In the genomic region with DNA sequence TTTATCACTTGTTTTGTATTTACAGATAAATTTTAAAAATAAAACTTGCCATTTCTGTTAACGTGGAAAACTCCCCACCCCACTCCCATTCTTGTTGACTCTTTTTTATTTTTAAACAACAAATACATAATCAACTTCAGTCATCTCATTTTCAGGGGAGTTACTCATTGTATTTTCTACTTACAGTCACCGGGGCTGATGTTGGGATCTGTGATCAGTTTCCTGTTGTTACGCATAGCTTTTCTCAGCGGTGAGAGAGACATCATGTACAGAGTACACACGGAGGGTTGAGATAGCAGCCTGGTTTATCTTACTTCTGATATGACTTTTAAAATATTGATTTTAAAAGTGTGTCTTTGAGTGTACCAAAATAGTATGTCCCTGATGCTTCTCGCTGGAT, we compare ENCODE assay signal across 8 cellular contexts.
DNase-seq lines count a peak whose midpoint lies in the region; ATAC-seq, FAIRE-seq and TF ChIP-seq lines count a peak whose summit lies in the region.
"Not testable (repeated sequence)": the region's sequence is repeated elsewhere in the genome, so short reads cannot be mapped to it uniquely, and the experiment has no call there.

No MANE protein-coding gene starts in this region.

- not testable (repeated sequence) for TF ChIP-seq RAD21 in A549 (conservative IDR thresholded peaks at IDR 0.05 in 1 of 2, IDR thresholded peaks at IDR 0.05 in 1 of 2)

- not testable (repeated sequence) for TF ChIP-seq POLR2A in A549 (IDR thresholded peaks at IDR 0.05; ENCODE audit: low read length)

- peak overlapping the region in 2 of 4 donors; percentile 37 to 63 for H3K4me3 Mint-ChIP-seq in IgD-negative memory B cell
- peak overlapping the region; percentile 51 for H3K4me3 Mint-ChIP-seq in activated CD8-positive, alpha-beta T cell treated with anti-CD3 and anti-CD28 coated beads for 36 hours
- H3K4me3 Mint-ChIP-seq in activated naive CD8-positive, alpha-beta T cell = peak overlapping the region; percentile 61
- peak overlapping the region; percentile 65 to 77 for H3K4me3 Mint-ChIP-seq in effector memory CD8-positive, alpha-beta T cell
- not testable (repeated sequence) for H3K4me3 Mint-ChIP-seq in stimulated activated memory B cell treated with anti-CD40 and anti-IgM and Interleukin-4, amounts not matched to agents 10 μg/mL and 1 μg/mL and 100 μg/mL, for 72 hours

- intact Hi-C loops in activated CD8-positive, alpha-beta T cell treated with anti-CD3 and anti-CD28 coated beads for 36 hours (cut with micrococcal nuclease); mucosa of descending colon (cut with DNase I, micrococcal nuclease): not testable (repeated sequence)

- peak overlapping the region; percentile 50 to 95 (median 82) for H3K27ac Mint-ChIP-seq in IgD-negative memory B cell
- peak overlapping the region; percentile 93 for H3K27ac Mint-ChIP-seq in activated CD8-positive, alpha-beta T cell treated with anti-CD3 and anti-CD28 coated beads for 36 hours
- H3K27ac Mint-ChIP-seq in activated naive CD8-positive, alpha-beta T cell = peak overlapping the region; percentile 95
- H3K27ac Mint-ChIP-seq in effector memory CD8-positive, alpha-beta T cell = peak overlapping the region; percentile 92
- peak overlapping the region; percentile 84 for H3K27ac Mint-ChIP-seq in stimulated activated memory B cell treated with anti-CD40 and anti-IgM and Interleukin-4, amounts not matched to agents 10 μg/mL and 1 μg/mL and 100 μg/mL, for 72 hours

- H3K4me1 Mint-ChIP-seq in IgD-negative memory B cell; effector memory CD8-positive, alpha-beta T cell (ENCODE audit: low read depth in 2 of 2); stimulated activated memory B cell treated with anti-CD40 and anti-IgM and Interleukin-4, amounts not matched to agents 10 μg/mL and 1 μg/mL and 100 μg/mL, for 72 hours: not testable (repeated sequence)
- peaks cover 16% of the 10 kb centered on the region for H3K4me1 Mint-ChIP-seq in activated CD8-positive, alpha-beta T cell treated with anti-CD3 and anti-CD28 coated beads for 36 hours (ENCODE audit: low read depth)
- peaks cover 14% of the 10 kb centered on the region for H3K4me1 Mint-ChIP-seq in activated naive CD8-positive, alpha-beta T cell (ENCODE audit: low read depth)

- not testable (repeated sequence) for H3K36me3 ChIP-seq in mucosa of descending colon (ENCODE audit: low read depth)

- H3K9me3 Mint-ChIP-seq in IgD-negative memory B cell; activated CD8-positive, alpha-beta T cell treated with anti-CD3 and anti-CD28 coated beads for 36 hours; activated naive CD8-positive, alpha-beta T cell (ENCODE audit: low read depth); effector memory CD8-positive, alpha-beta T cell; stimulated activated memory B cell treated with anti-CD40 and anti-IgM and Interleukin-4, amounts not matched to agents 10 μg/mL and 1 μg/mL and 100 μg/mL, for 72 hours: not testable (repeated sequence)

- not testable (repeated sequence) for ATAC-seq in A549; stimulated activated memory B cell treated with anti-CD40 and anti-IgM and Interleukin-4, amounts not matched to agents 10 μg/mL and 1 μg/mL and 100 μg/mL, for 72 hours
- ATAC-seq in SK-N-SH treated with all-trans-retinoic acid at 6 μM for 48 hours = peak; percentile 60
- ATAC-seq in activated CD8-positive, alpha-beta T cell treated with anti-CD3 and anti-CD28 coated beads for 36 hours = peak; percentile 70
- peak; percentile 69 for ATAC-seq in effector memory CD8-positive, alpha-beta T cell (replicated peaks)
- ATAC-seq in mucosa of descending colon = peak; percentile 47

- H3K4me1 ChIP-seq in A549 = peaks cover 31% of the 10 kb centered on the region
- not testable (repeated sequence) for H3K4me1 ChIP-seq in mucosa of descending colon (ENCODE audit: low read depth)

- not testable (repeated sequence) for DNase-seq in A549 (ENCODE audit: low read depth in 1 of 2, low spot score in 1 of 2); activated CD8-positive, alpha-beta T cell treated with anti-CD3 and anti-CD28 coated beads for 36 hours; effector memory CD8-positive, alpha-beta T cell; mucosa of descending colon

- not testable (repeated sequence) for TF ChIP-seq EP300 in A549 (IDR thresholded peaks at IDR 0.05)

- H3K9me3 ChIP-seq in A549, mucosa of descending colon: not testable (repeated sequence)

- peak overlapping the region; percentile 33; the same call in 1 of the 3 replicates for H3K4me2 ChIP-seq in A549

- not testable (repeated sequence) for H3K27ac ChIP-seq in A549

- WGBS in A549 (ENCODE audit: missing lambda C conversion rate) = 51% methylated on average over 5 of the region's 6 CpGs

- POLR2A ChIA-PET in A549 (lab: Yijun Ruan, JAX); activated CD8-positive, alpha-beta T cell treated with anti-CD3 and anti-CD28 coated beads for 36 hours (lab: Charles Lee): not testable (repeated sequence)

- H3K4me3 ChIP-seq in A549, mucosa of descending colon: not testable (repeated sequence)

- not testable (repeated sequence) for TF ChIP-seq CTCF in A549 (IDR thresholded peaks at IDR 0.05); activated CD8-positive, alpha-beta T cell treated with anti-CD3 and anti-CD28 coated beads for 36 hours (IDR thresholded peaks at IDR 0.05); mucosa of descending colon (IDR thresholded peaks at IDR 0.05)

- FAIRE-seq in A549 (lab: Jason Lieb, UNC) = not testable (repeated sequence)

- H3K27me3 Mint-ChIP-seq in IgD-negative memory B cell; activated CD8-positive, alpha-beta T cell treated with anti-CD3 and anti-CD28 coated beads for 36 hours; activated naive CD8-positive, alpha-beta T cell; effector memory CD8-positive, alpha-beta T cell; stimulated activated memory B cell treated with anti-CD40 and anti-IgM and Interleukin-4, amounts not matched to agents 10 μg/mL and 1 μg/mL and 100 μg/mL, for 72 hours: not testable (repeated sequence)

- CTCF ChIA-PET in A549 (lab: Yijun Ruan, JAX); activated CD8-positive, alpha-beta T cell treated with anti-CD3 and anti-CD28 coated beads for 36 hours (lab: Charles Lee): not testable (repeated sequence)

- H3K36me3 Mint-ChIP-seq in IgD-negative memory B cell; activated CD8-positive, alpha-beta T cell treated with anti-CD3 and anti-CD28 coated beads for 36 hours (ENCODE audit: low read depth); activated naive CD8-positive, alpha-beta T cell; effector memory CD8-positive, alpha-beta T cell (ENCODE audit: insufficient read depth); stimulated activated memory B cell treated with anti-CD40 and anti-IgM and Interleukin-4, amounts not matched to agents 10 μg/mL and 1 μg/mL and 100 μg/mL, for 72 hours: not testable (repeated sequence)
